In the genomic region with DNA sequence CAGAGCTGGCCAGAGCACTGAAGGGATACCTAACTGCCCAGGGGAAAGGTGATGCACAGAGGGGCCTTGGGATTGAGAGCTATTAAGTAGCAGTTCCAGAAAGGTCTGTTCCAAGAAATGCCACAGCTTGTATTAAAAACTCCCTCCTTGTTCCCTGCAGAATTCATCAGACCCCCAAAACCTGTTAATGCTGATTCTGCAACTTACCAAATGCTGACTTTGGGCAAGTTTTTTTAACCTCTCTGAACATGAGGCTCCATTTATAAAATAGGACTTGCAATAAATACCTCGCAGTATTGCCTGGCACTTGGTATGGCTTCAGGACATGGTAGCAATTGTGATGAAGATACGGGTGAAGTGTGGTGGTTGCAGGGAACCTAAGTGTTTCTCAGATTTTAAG, we compare ENCODE assay signal across 9 cellular contexts. TPM values are rescaled to one million over a fixed set of nuclear protein-coding genes. Genes with fewer than 3 reads are reported as not detected.
"Had no signal": no experiment of that assay in that cellular context is flagged by ENCODE, and none has a peak within 500 bp of the region (broad histone marks: within the 10 kb centered on the region; RNA-seq: fewer than 3 reads in every experiment).

No MANE protein-coding gene starts in this region.

- FAIRE-seq: G401.6, GM12878, GM12891, GM12892, GM18507, GM19239 had no signal

- H3K4me3 ChIP-seq: GM12878 had no signal

- ATAC-seq: GM12878 had no signal

- DNase-seq: GDM1, GF-D8 had no signal

RNA-seq across cellular contexts. Expression of a gene that starts 30.1 kb away (rescaled TPM):
- total RNA-seq: G401, GM12878 had no signal
- polyA plus RNA-seq: GM12878 had no signal
